17 cellular contexts compared by ENCODE assay signal in the genomic region with DNA sequence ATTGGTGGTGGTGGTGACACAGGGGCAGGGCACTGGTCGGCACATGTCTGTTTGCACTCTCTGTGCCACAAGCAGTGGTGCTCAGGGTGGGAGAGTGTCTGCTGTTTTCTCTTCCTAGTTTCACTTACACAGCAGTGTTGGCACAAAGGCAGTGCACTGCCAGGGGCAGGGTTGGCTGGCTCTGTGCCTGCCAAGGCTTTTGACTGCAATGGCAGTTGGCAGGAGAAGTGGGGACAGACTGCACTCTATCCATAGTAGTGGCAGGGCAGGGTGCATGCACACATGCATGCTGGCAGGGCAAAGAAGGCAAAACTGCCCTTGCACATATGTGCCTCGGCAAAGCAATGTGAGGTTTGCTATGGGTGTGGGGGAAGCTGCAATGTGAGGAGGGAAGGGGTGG.
"Had no signal": no experiment of that assay in that cellular context is flagged by ENCODE, and none has a peak within 500 bp of the region (broad histone marks: within the 10 kb centered on the region; RNA-seq: fewer than 3 reads in every experiment).

No MANE protein-coding gene starts in this region.

- ATAC-seq: gastrocnemius medialis, left cardiac atrium, psoas muscle had no signal

- H3K27me3 ChIP-seq: esophagus muscularis mucosa, gastrocnemius medialis, neutrophil, suprapubic skin, thyroid gland had no signal

- DNase-seq: effector memory CD4-positive, alpha-beta T cell; gastrocnemius medialis; glutamatergic neuron; kidney; left cardiac atrium; mesendoderm; naive thymus-derived CD4-positive, alpha-beta T cell; nephron progenitor cell; psoas muscle; retina; stimulated activated CD4-positive, alpha-beta T cell treated with anti-CD3 and anti-CD28 coated beads, Interleukin-2, amount 100 ng/mL, for 24 hours; stimulated activated CD4-positive, alpha-beta T cell treated with anti-CD3 and anti-CD28 coated beads, Interleukin-4, amount 100 ng/mL, for 4 hours; stimulated activated naive B cell treated with anti-CD40 and anti-IgM and Interleukin-4, amounts not matched to agents 10 μg/mL and 1 μg/mL and 100 μg/mL, for 72 hours; thyroid gland had no signal

- H3K4me3 ChIP-seq: esophagus muscularis mucosa, gastrocnemius medialis, psoas muscle, suprapubic skin, thyroid gland had no signal

- H3K9me3 ChIP-seq: esophagus muscularis mucosa, gastrocnemius medialis, neutrophil, suprapubic skin, thyroid gland had no signal

- H3K4me1 ChIP-seq: esophagus muscularis mucosa, gastrocnemius medialis, psoas muscle, suprapubic skin, thyroid gland had no signal

- H3K27ac ChIP-seq: esophagus muscularis mucosa, gastrocnemius medialis, neutrophil, psoas muscle, suprapubic skin, thyroid gland had no signal

- H3K36me3 ChIP-seq: esophagus muscularis mucosa, gastrocnemius medialis, neutrophil, suprapubic skin, thyroid gland had no signal
